In genomic region chr2:240567872-240568677, GRCh38 we compare ENCODE assay signal across 8 cellular contexts. TPM values are rescaled to one million over a fixed set of nuclear protein-coding genes. Genes with fewer than 3 reads are reported as not detected.
DNase-seq lines count a peak whose midpoint lies in the region; ATAC-seq and TF ChIP-seq lines count a peak whose summit lies in the region.

TSS of gene RNPEPL1 (plus strand) at chr2:240568484. CDS start at chr2:240568587, 103 bp downstream.

- TF ChIP-seq CTCF in Caco-2 (IDR thresholded peaks at IDR 0.05; ENCODE audit: insufficient read depth in 1 of 2, low read depth in 1 of 2, low read length in 1 of 2, severe bottlenecking in 1 of 2, unreplicated experiment in 1 of 2) (no peak), LNCaP clone FGC (IDR thresholded peaks at IDR 0.05; ENCODE audit: control insufficient read depth, extremely low read depth, insufficient read depth) (peak; percentile 35), activated B cell treated with CpG ODN at 0.5 μM for 24 hours (IDR thresholded peaks at IDR 0.05) (no peak), coronary artery (IDR thresholded peaks at IDR 0.05) (no peak)

- H3K4me1 ChIP-seq in Caco-2, result peaks cover 26% of the 10 kb centered on the region

- H3K4me3 Mint-ChIP-seq in Caco-2 (ENCODE audit: unreplicated experiment) (peak within 1 kb of the TSS; percentile 83), activated B cell treated with CpG ODN at 0.5 μM for 24 hours (peak within 1 kb of the TSS; percentile 85)

- no peaks in the 10 kb centered on the region for H3K27me3 Mint-ChIP-seq in Caco-2 (ENCODE audit: insufficient read depth, unreplicated experiment)
- no peaks in the 10 kb centered on the region for H3K27me3 Mint-ChIP-seq in activated B cell treated with CpG ODN at 0.5 μM for 24 hours

- H3K27ac Mint-ChIP-seq in Caco-2 (ENCODE audit: unreplicated experiment), result no peak within 1 kb of the TSS
- peak within 1 kb of the TSS; percentile 83 for H3K27ac Mint-ChIP-seq in activated B cell treated with CpG ODN at 0.5 μM for 24 hours

- H3K4me1 Mint-ChIP-seq in Caco-2 (ENCODE audit: low read depth, unreplicated experiment) (peaks cover 16% of the 10 kb centered on the region), activated B cell treated with CpG ODN at 0.5 μM for 24 hours (peaks cover 70% of the 10 kb centered on the region)

- peak within 1 kb of the TSS; percentile 68 for H3K4me3 ChIP-seq in Caco-2 (ENCODE audit: low read depth, low read length)
- H3K4me3 ChIP-seq in LNCaP clone FGC (ENCODE audit: low read depth, low read length), result peak within 1 kb of the TSS; percentile 62
- peak within 1 kb of the TSS; percentile 79 for H3K4me3 ChIP-seq in coronary artery

- CTCF ChIA-PET in Caco-2 (lab: Charles Lee), result interaction anchor here (2.8 kb wide), 1 partner anchor 18 kb away, joined by 25 read pairs; the partner anchor contains the start of gene CAPN10
- CTCF ChIA-PET in activated B cell treated with CpG ODN at 0.5 μM for 24 hours (lab: Charles Lee), result interaction anchor here (1.0 to 2.9 kb wide), 5 partner anchors 11 to 54 kb away, joined by 3 to 52 read pairs (median 10); partner anchors contain the start of gene CAPN10

- no peaks in the 10 kb centered on the region for H3K9me3 ChIP-seq in Caco-2

- peaks cover 15% of the 10 kb centered on the region for H3K36me3 Mint-ChIP-seq in Caco-2 (ENCODE audit: insufficient read depth, unreplicated experiment)
- peaks cover 21% of the 10 kb centered on the region for H3K36me3 Mint-ChIP-seq in activated B cell treated with CpG ODN at 0.5 μM for 24 hours (ENCODE audit: low read depth)

- H3K36me3 ChIP-seq in Caco-2 (ENCODE audit: control insufficient read depth, insufficient read depth, low read length), result no peaks in the 10 kb centered on the region

- POLR2A ChIA-PET in Caco-2 (lab: Charles Lee), result interaction anchor here (1.3 kb wide), 1 partner anchor 18 kb away, joined by 6 read pairs; the partner anchor contains the start of gene CAPN10
- POLR2A ChIA-PET in activated B cell treated with CpG ODN at 0.5 μM for 24 hours (lab: Charles Lee), result interaction anchor here (1.3 to 12.0 kb wide), 2 partner anchors 7 to 19 kb away, joined by 7 to 536 read pairs; partner anchors contain the start of gene CAPN10

- no peaks in the 10 kb centered on the region for H3K9me3 Mint-ChIP-seq in Caco-2 (ENCODE audit: unreplicated experiment)
- no peaks in the 10 kb centered on the region for H3K9me3 Mint-ChIP-seq in activated B cell treated with CpG ODN at 0.5 μM for 24 hours

- peak within 1 kb of the TSS; percentile 92 to 99 for H3K27ac ChIP-seq in coronary artery

- DNase-seq in Caco-2 (peak; percentile 35 to 55), LNCaP clone FGC (ENCODE audit: low read depth) (no peak), activated B cell treated with CpG ODN at 0.5 μM for 24 hours (peak; percentile 63), coronary artery (ENCODE audit: low spot score) (no peak), left kidney (ENCODE audit: low read depth, low spot score) (peak; percentile 66)
- DNase-seq in stimulated activated CD4-positive, alpha-beta T cell treated with anti-CD3 and anti-CD28 coated beads, Interleukin-4, amount 100 ng/mL, for 1 hour, result peak; percentile 60

- BruUV-seq in Caco-2 (replicated peaks; lab: Mats Ljungman, UMichigan), result no TSS peak

- ATAC-seq in GM21381 (IDR thresholded peaks at IDR 0.05; ENCODE audit: unreplicated experiment) (peak; percentile 18), activated B cell treated with CpG ODN at 0.5 μM for 24 hours (ENCODE audit: low read depth) (peak; percentile 31), HG03378 (IDR thresholded peaks at IDR 0.05; ENCODE audit: unreplicated experiment) (no peak)

- no peaks in the 10 kb centered on the region for H3K27me3 ChIP-seq in Caco-2 (replicated peaks; ENCODE audit: control insufficient read depth, insufficient read depth, low read length)

- intact Hi-C loops in Caco-2 (cut with micrococcal nuclease; ENCODE audit: unreplicated experiment), result no loop called here
- intact Hi-C loops in activated B cell treated with CpG ODN at 0.5 μM for 24 hours (cut with micrococcal nuclease), result loop anchor here (1.0 to 10.0 kb wide), 8 partner anchors 8 to 1314 kb away; partner anchors contain the start of genes D2HGDH, DUSP28, HDAC4 and MTERF4

RNA-seq across cellular contexts. Expression of gene RNPEPL1, which starts in this region (rescaled TPM):
- total RNA-seq in Caco-2 (2022), result 22.6 and 25.6 TPM in 2 replicates
- total RNA-seq in activated B cell treated with CpG ODN at 0.5 μM for 24 hours, result 70.0 and 71.0 TPM in 2 replicates

Comparison
In these comparisons a context has a peak if more than half of its experiments do, and no peak if none do; other contexts are left out.
1. DNase-seq: peak in Caco-2 (2 of 2), activated B cell treated with CpG ODN at 0.5 μM for 24 hours (single experiment), left kidney (single experiment) and stimulated activated CD4-positive, alpha-beta T cell treated with anti-CD3 and anti-CD28 coated beads, Interleukin-4, amount 100 ng/mL, for 1 hour (single experiment); none in LNCaP clone FGC (single experiment) and coronary artery (single experiment).
2. Peak in every context shown above with its lines, with median percentiles within 50 percentile points of each other: H3K4me3 ChIP-seq.